17 cellular contexts compared by ENCODE assay signal in the genomic region with DNA sequence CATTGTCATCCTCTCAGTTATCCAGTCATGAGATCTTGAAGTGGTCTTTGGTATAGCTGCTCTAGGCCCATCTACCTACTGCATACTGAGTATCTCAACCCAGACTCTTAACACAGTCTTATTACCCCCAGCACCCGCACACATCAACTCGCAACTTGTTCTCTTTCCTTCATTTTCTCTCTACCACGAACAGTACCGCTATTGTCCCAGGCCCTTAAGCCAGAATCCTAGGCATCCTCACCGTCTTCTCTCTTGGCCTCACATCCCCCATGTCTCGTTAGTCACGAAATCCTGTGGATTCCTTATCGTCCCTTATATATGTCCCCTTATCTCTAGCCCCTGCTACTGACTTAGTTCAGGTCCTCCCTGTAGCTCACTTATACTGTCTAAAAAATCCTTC.
A peak's percentile ranks its signal among the peaks of the same experiment; 100 is the strongest.
DNase-seq lines count a peak whose midpoint lies in the region; ATAC-seq lines count a peak whose summit lies in the region.
"Had no signal": no experiment of that assay in that cellular context is flagged by ENCODE, and none has a peak within 500 bp of the region (broad histone marks: within the 10 kb centered on the region; RNA-seq: fewer than 3 reads in every experiment).

No MANE protein-coding gene starts in this region.

- H3K4me1 Mint-ChIP-seq in stimulated activated naive CD8-positive, alpha-beta T cell treated with anti-CD3 and anti-CD28 coated beads, Interleukin-15, amount 100 ng/mL, for 72 hours = no peaks in the 10 kb centered on the region

- no peaks in the 10 kb centered on the region for H3K9me3 Mint-ChIP-seq in stimulated activated naive CD8-positive, alpha-beta T cell treated with anti-CD3 and anti-CD28 coated beads, Interleukin-15, amount 100 ng/mL, for 72 hours
- H3K9me3 Mint-ChIP-seq: CD4-positive, alpha-beta T cell had no signal

- no peak for ATAC-seq in GM18502 (IDR thresholded peaks at IDR 0.05; ENCODE audit: poor library complexity, unreplicated experiment)
- ATAC-seq in stimulated activated naive CD8-positive, alpha-beta T cell treated with anti-CD3 and anti-CD28 coated beads, Interleukin-15, amount 100 ng/mL, for 72 hours = no peak
- no peak for ATAC-seq in GM21717 (IDR thresholded peaks at IDR 0.05; ENCODE audit: unreplicated experiment)
- ATAC-seq: A549 had no signal

- H3K27me3 Mint-ChIP-seq in stimulated activated naive CD8-positive, alpha-beta T cell treated with anti-CD3 and anti-CD28 coated beads, Interleukin-15, amount 100 ng/mL, for 72 hours = no peaks in the 10 kb centered on the region

- H3K27ac Mint-ChIP-seq in stimulated activated naive CD8-positive, alpha-beta T cell treated with anti-CD3 and anti-CD28 coated beads, Interleukin-15, amount 100 ng/mL, for 72 hours = no peak overlapping the region
- H3K27ac Mint-ChIP-seq: CD4-positive, alpha-beta T cell had no signal

- no peak overlapping the region for H3K4me3 Mint-ChIP-seq in stimulated activated naive CD8-positive, alpha-beta T cell treated with anti-CD3 and anti-CD28 coated beads, Interleukin-15, amount 100 ng/mL, for 72 hours
- H3K4me3 Mint-ChIP-seq: CD4-positive, alpha-beta T cell had no signal

- DNase-seq in COLO829 (ENCODE audit: low spot score) (peak; percentile 65), caudate nucleus (lab: John Stamatoyannopoulos, UW) (no peak), foreskin melanocyte (peak; percentile 22), pons (ENCODE audit: low spot score) (peak; percentile 79)
- DNase-seq in activated CD4-positive, alpha-beta T cell treated with anti-CD3 and anti-CD28 coated beads, Interleukin-2, amount 50 U/mL, for 1 hour = no peak
- DNase-seq in stimulated activated naive CD8-positive, alpha-beta T cell treated with anti-CD3 and anti-CD28 coated beads, Interleukin-15, amount 100 ng/mL, for 72 hours = no peak
- DNase-seq: AML-193; CD4-positive, alpha-beta T cell; DMS153; DMS79; GF-D8 had no signal

- peak overlapping the region; percentile 59 for H3K27ac ChIP-seq in caudate nucleus (ENCODE audit: low read depth, low read length)
- H3K27ac ChIP-seq: 22Rv1, A549, C4-2B, HL-60 had no signal

Comparison
In these comparisons a context has a peak if more than half of its experiments do, and no peak if none do; other contexts are left out.
1. DNase-seq: peak in COLO829 (single experiment), foreskin melanocyte (single experiment) and pons (single experiment); none in caudate nucleus (0 of 61), activated CD4-positive, alpha-beta T cell treated with anti-CD3 and anti-CD28 coated beads, Interleukin-2, amount 50 U/mL, for 1 hour (single experiment) and stimulated activated naive CD8-positive, alpha-beta T cell treated with anti-CD3 and anti-CD28 coated beads, Interleukin-15, amount 100 ng/mL, for 72 hours (0 of 2).